26 cellular contexts compared by ENCODE assay signal in the genomic region with DNA sequence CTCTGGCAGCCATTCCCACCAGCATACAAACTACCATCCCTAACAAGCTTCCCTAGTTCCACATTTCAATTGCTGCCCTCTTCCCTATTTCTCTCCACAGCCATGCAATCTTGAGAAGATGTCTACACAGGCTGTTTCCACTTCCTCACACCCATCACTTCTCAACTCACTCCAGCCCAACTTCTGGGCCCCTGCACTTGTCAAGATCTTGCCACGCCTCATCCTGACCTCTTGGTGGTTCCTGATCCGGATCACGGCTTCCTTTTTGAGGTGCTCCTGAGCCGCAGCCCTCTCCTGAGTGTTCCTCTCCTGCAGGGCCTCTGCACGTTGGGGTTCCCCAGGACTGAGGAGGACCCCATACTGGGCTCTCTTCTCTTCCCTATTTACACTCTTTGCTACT. TPM values are rescaled to one million over a fixed set of nuclear protein-coding genes. Genes with fewer than 3 reads are reported as not detected.
A peak's percentile ranks its signal among the peaks of the same experiment; 100 is the strongest.
DNase-seq lines count a peak whose midpoint lies in the region; ATAC-seq, FAIRE-seq and TF ChIP-seq lines count a peak whose summit lies in the region.
"Had no signal": no experiment of that assay in that cellular context is flagged by ENCODE, and none has a peak within 500 bp of the region (broad histone marks: within the 10 kb centered on the region; RNA-seq: fewer than 3 reads in every experiment).

No MANE protein-coding gene starts in this region.

- peaks cover 4% of the 10 kb centered on the region for H3K4me1 Mint-ChIP-seq in astrocyte (ENCODE audit: low read depth, unreplicated experiment)
- no peaks in the 10 kb centered on the region for H3K4me1 Mint-ChIP-seq in stimulated activated naive CD8-positive, alpha-beta T cell treated with anti-CD3 and anti-CD28 coated beads, Interleukin-15, amount 100 ng/mL, for 72 hours
- H3K4me1 Mint-ChIP-seq: CD8-positive, alpha-beta memory T cell had no signal

- TF ChIP-seq CTCF in astrocyte (IDR thresholded peaks at IDR 0.05; ENCODE audit: insufficient read depth, low read depth, low read length) (no peak), lung (IDR thresholded peaks at IDR 0.05; ENCODE audit: control extremely low read depth, extremely low read depth) (no peak), uterus (IDR thresholded peaks at IDR 0.05) (no peak)

- no peak overlapping the region for H3K9ac ChIP-seq in astrocyte (ENCODE audit: low read length)

- peaks cover 2% of the 10 kb centered on the region for H3K79me2 ChIP-seq in astrocyte (ENCODE audit: insufficient read depth, low read length)

- no peaks in the 10 kb centered on the region for H4K20me1 ChIP-seq in astrocyte (ENCODE audit: insufficient read depth, low read length)

- peak; percentile 49 for ATAC-seq in lung (ENCODE audit: insufficient read depth, low FRiP score)
- ATAC-seq in GM18498 (IDR thresholded peaks at IDR 0.05; ENCODE audit: unreplicated experiment), result no peak
- no peak for ATAC-seq in stimulated activated naive CD8-positive, alpha-beta T cell treated with anti-CD3 and anti-CD28 coated beads, Interleukin-15, amount 100 ng/mL, for 72 hours
- ATAC-seq: body of pancreas; naive thymus-derived CD8-positive, alpha-beta T cell; pancreas; sciatic nerve had no signal

- H3K4me3 Mint-ChIP-seq in astrocyte (ENCODE audit: unreplicated experiment), result peak overlapping the region; percentile 30
- H3K4me3 Mint-ChIP-seq in stimulated activated naive CD8-positive, alpha-beta T cell treated with anti-CD3 and anti-CD28 coated beads, Interleukin-15, amount 100 ng/mL, for 72 hours, result no peak overlapping the region
- H3K4me3 Mint-ChIP-seq: activated naive CD8-positive, alpha-beta T cell treated with anti-CD3 and anti-CD28 coated beads, Interleukin-2, amount 10 ng/mL, durations not matched to agents 7 days and 5 days; CD8-positive, alpha-beta memory T cell; naive thymus-derived CD8-positive, alpha-beta T cell had no signal

- H2AFZ ChIP-seq in astrocyte (ENCODE audit: low read depth, low read length), result no peak overlapping the region

- intact Hi-C loops in uterus (cut with DNase I; ENCODE audit: low total_unique reads), result loop anchor here (10.0 kb wide), 1 partner anchor 100 kb away; no protein-coding TSS in a partner anchor

- DNase-seq in NOMO-1 (lab: John Stamatoyannopoulos, UW; ENCODE audit: unreplicated experiment in 2 of 2), result peak; percentile 20 to 44
- DNase-seq in NOMO-1 treated with DMSO at 0.1 percent for 48 hours (lab: John Stamatoyannopoulos, UW; ENCODE audit: unreplicated experiment), result no peak
- no peak for DNase-seq in astrocyte (ENCODE audit: low read depth)
- DNase-seq in lung (ENCODE audit: low spot score), result no peak
- no peak for DNase-seq in uterus
- no peak for DNase-seq in SHP77 treated with DMSO at 0.1 percent for 48 hours (lab: John Stamatoyannopoulos, UW)
- no peak for DNase-seq in stimulated activated naive CD8-positive, alpha-beta T cell treated with anti-CD3 and anti-CD28 coated beads, Interleukin-15, amount 100 ng/mL, for 72 hours
- DNase-seq: activated CD4-positive, alpha-beta T cell treated with anti-CD3 and anti-CD28 coated beads, Interleukin-2, amount 50 U/mL, for 1 hour; activated naive CD8-positive, alpha-beta T cell treated with anti-CD3 and anti-CD28 coated beads, Interleukin-2, amount 10 ng/mL, durations not matched to agents 7 days and 5 days; body of pancreas; CD8-positive, alpha-beta memory T cell; DMS53; GDM1; glutamatergic neuron; naive thymus-derived CD8-positive, alpha-beta T cell; NCI-H1417 treated with DMSO at 0.1 percent for 48 hours; NCI-H2107; pancreas; Right ventricle myocardium superior; stimulated activated CD4-positive, alpha-beta T cell treated with anti-CD3 and anti-CD28 coated beads, Interleukin-15, amount 100 ng/mL, for 24 hours; WERI-Rb-1 had no signal

- peaks cover 14% of the 10 kb centered on the region for H3K36me3 ChIP-seq in astrocyte (ENCODE audit: insufficient read depth, low read length)
- peaks cover 6 to 34% of the 10 kb centered on the region in 2 donors for H3K36me3 ChIP-seq in lung (ENCODE audit: control insufficient read depth in 2 of 2, insufficient read depth in 2 of 2, low read length in 2 of 2)
- H3K36me3 ChIP-seq in uterus, result no peaks in the 10 kb centered on the region

- H3K9me3 Mint-ChIP-seq in astrocyte (ENCODE audit: unreplicated experiment), result no peaks in the 10 kb centered on the region
- no peaks in the 10 kb centered on the region for H3K9me3 Mint-ChIP-seq in stimulated activated naive CD8-positive, alpha-beta T cell treated with anti-CD3 and anti-CD28 coated beads, Interleukin-15, amount 100 ng/mL, for 72 hours
- H3K9me3 Mint-ChIP-seq: activated naive CD8-positive, alpha-beta T cell treated with anti-CD3 and anti-CD28 coated beads, Interleukin-2, amount 10 ng/mL, durations not matched to agents 7 days and 5 days; CD8-positive, alpha-beta memory T cell; naive thymus-derived CD8-positive, alpha-beta T cell had no signal

- H3K36me3 Mint-ChIP-seq in astrocyte (ENCODE audit: low read depth, unreplicated experiment), result peaks cover 44% of the 10 kb centered on the region
- H3K36me3 Mint-ChIP-seq: CD8-positive, alpha-beta memory T cell; naive thymus-derived CD8-positive, alpha-beta T cell had no signal

- H3K27ac ChIP-seq in astrocyte (ENCODE audit: low read depth, low read length) (no peak overlapping the region), lung (ENCODE audit: low read depth in 1 of 2, low read length in 1 of 2) (no peak overlapping the region), uterus (peak overlapping the region; percentile 94 to 99)
- H3K27ac ChIP-seq: 22Rv1, body of pancreas, pancreas, suprapubic skin, WERI-Rb-1 had no signal

- WGBS in lung, 2 donors, result 23 to 68% methylated on average over 5 of the region's 5 CpGs

- H3K4me1 ChIP-seq in astrocyte (ENCODE audit: insufficient read depth, low read length) (peaks cover 30% of the 10 kb centered on the region), lung (ENCODE audit: control insufficient read depth in 2 of 2, insufficient read depth in 2 of 2, low read length in 2 of 2) (peaks cover 0 to 8% of the 10 kb centered on the region in 2 donors), uterus (peaks cover 12 to 25% of the 10 kb centered on the region in 2 donors)

- no peak overlapping the region for H3K27ac Mint-ChIP-seq in astrocyte (ENCODE audit: unreplicated experiment)
- H3K27ac Mint-ChIP-seq in stimulated activated naive CD8-positive, alpha-beta T cell treated with anti-CD3 and anti-CD28 coated beads, Interleukin-15, amount 100 ng/mL, for 72 hours, result no peak overlapping the region
- H3K27ac Mint-ChIP-seq: activated naive CD8-positive, alpha-beta T cell treated with anti-CD3 and anti-CD28 coated beads, Interleukin-2, amount 10 ng/mL, durations not matched to agents 7 days and 5 days; naive thymus-derived CD8-positive, alpha-beta T cell had no signal

- H3K4me3 ChIP-seq in astrocyte (ENCODE audit: insufficient read depth, low read depth, low read length) (no peak overlapping the region), lung (no peak overlapping the region), uterus (no peak overlapping the region)
- H3K4me3 ChIP-seq: body of pancreas, pancreas, suprapubic skin had no signal

- no peaks in the 10 kb centered on the region for H3K27me3 ChIP-seq in astrocyte (ENCODE audit: insufficient read depth, low read length)
- H3K27me3 ChIP-seq in lung (ENCODE audit: control insufficient read depth, insufficient read depth), result no peaks in the 10 kb centered on the region
- H3K27me3 ChIP-seq in uterus, result no peaks in the 10 kb centered on the region
- H3K27me3 ChIP-seq: body of pancreas, pancreas, suprapubic skin had no signal

- no peaks in the 10 kb centered on the region for H3K27me3 Mint-ChIP-seq in astrocyte (ENCODE audit: low read depth, unreplicated experiment)
- no peaks in the 10 kb centered on the region for H3K27me3 Mint-ChIP-seq in stimulated activated naive CD8-positive, alpha-beta T cell treated with anti-CD3 and anti-CD28 coated beads, Interleukin-15, amount 100 ng/mL, for 72 hours
- H3K27me3 Mint-ChIP-seq: activated naive CD8-positive, alpha-beta T cell treated with anti-CD3 and anti-CD28 coated beads, Interleukin-2, amount 10 ng/mL, durations not matched to agents 7 days and 5 days had no signal

- TF ChIP-seq POLR2A in uterus (IDR thresholded peaks at IDR 0.05), result no peak

- no peak overlapping the region for H3K4me2 ChIP-seq in astrocyte (ENCODE audit: low read length)

- H3K9me3 ChIP-seq in astrocyte (ENCODE audit: insufficient read depth, low read depth, low read length) (no peaks in the 10 kb centered on the region), lung (ENCODE audit: control insufficient read depth in 2 of 2, insufficient read depth in 1 of 2, low read length in 1 of 2) (no peaks in the 10 kb centered on the region), uterus (no peaks in the 10 kb centered on the region)
- H3K9me3 ChIP-seq: body of pancreas, pancreas, suprapubic skin had no signal

- FAIRE-seq in astrocyte (lab: Jason Lieb, UNC), result no peak
- FAIRE-seq: colon, pancreas had no signal

RNA-seq across cellular contexts. Expression of a gene that starts 22.6 kb away (rescaled TPM):
- 573 and 682 TPM in 2 replicates for total RNA-seq in astrocyte
- 1,000 to 10,000 TPM in 1 of 2 donors, 100 to 1,000 TPM in 1; 673 to 1,085 TPM for total RNA-seq in lung
- 1,000 to 10,000 TPM; 1,741 to 4,912 TPM for polyA plus RNA-seq in lung
- 1,000 to 10,000 TPM in 2 of 4 donors, 100 to 1,000 TPM in 2; 505 to 3,151 (median 1,895) TPM for total RNA-seq in uterus

RNA-seq across cellular contexts. Expression of a gene that starts 22.7 kb away (rescaled TPM):
- total RNA-seq in astrocyte (7.3 and 8.8 TPM in 2 replicates), lung (10 to 100 TPM; 20.0 to 23.9 TPM), uterus (10 to 100 TPM in 2 of 4 donors, 1 to 10 TPM in 2; 7.4 to 18.2 (median 10.5) TPM)
- 1 to 10 TPM; 2.0 to 2.6 TPM for polyA plus RNA-seq in lung

Comparison
In these comparisons a context has a peak if more than half of its experiments do, and no peak if none do; other contexts are left out.
1. DNase-seq: peak in NOMO-1 (2 of 2); none in NOMO-1 treated with DMSO at 0.1 percent for 48 hours (single experiment), astrocyte (single experiment), lung (single experiment), uterus (0 of 2), SHP77 treated with DMSO at 0.1 percent for 48 hours (single experiment) and stimulated activated naive CD8-positive, alpha-beta T cell treated with anti-CD3 and anti-CD28 coated beads, Interleukin-15, amount 100 ng/mL, for 72 hours (0 of 2).
2. H3K27ac ChIP-seq: peak in uterus (2 of 2); none in astrocyte (single experiment) and lung (0 of 2).